In the genomic region with DNA sequence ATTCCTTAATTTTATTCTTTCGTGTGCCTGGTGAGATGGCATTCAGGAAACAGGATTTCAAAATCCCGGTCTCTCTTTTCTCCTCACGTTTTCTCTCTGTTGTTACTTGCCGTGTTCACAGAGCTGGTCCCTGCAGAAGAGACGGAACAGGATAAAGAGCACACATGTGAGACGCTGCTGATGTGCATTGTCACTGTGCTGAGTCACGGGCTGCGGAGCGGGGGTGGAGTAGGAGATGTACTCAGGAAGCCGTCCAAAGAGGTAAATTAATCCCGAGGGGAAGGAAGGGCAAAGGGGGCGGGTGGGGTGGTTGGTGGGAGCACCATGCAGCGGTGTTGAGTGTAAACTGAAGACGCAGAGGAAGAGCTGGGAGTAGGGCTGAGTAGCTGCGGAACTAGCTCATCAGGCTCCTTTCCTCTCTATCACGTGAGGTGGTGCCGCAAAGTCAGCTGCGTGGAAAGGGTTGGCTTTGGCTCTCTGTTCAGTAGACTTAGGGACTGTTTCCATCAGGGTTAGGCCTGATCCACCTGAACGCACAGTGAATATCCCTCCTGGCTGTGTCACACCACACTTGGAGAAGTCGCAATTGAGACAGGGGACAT, we compare ENCODE assay signal across 11 cellular contexts.
DNase-seq lines count a peak whose midpoint lies in the region; ATAC-seq and TF ChIP-seq lines count a peak whose summit lies in the region.
"Had no signal": no experiment of that assay in that cellular context is flagged by ENCODE, and none has a peak within 500 bp of the region (broad histone marks: within the 10 kb centered on the region; RNA-seq: fewer than 3 reads in every experiment).

No MANE protein-coding gene starts in this region.

- H3K9me3 Mint-ChIP-seq in activated CD4-positive, alpha-beta T cell treated with anti-CD3 and anti-CD28 coated beads, Interleukin-2, amount 10 ng/mL, durations not matched to agents 7 days and 5 days, result peaks cover 16% of the 10 kb centered on the region
- H3K9me3 Mint-ChIP-seq in HFFc6, result peaks cover 15% of the 10 kb centered on the region

- peaks cover 15% of the 10 kb centered on the region for H3K4me1 Mint-ChIP-seq in activated CD4-positive, alpha-beta T cell treated with anti-CD3 and anti-CD28 coated beads, Interleukin-2, amount 10 ng/mL, durations not matched to agents 7 days and 5 days
- peaks cover 9% of the 10 kb centered on the region; the same call in 1 of the 2 replicates for H3K4me1 Mint-ChIP-seq in HFFc6 (ENCODE audit: low read depth)

- peak overlapping the region; percentile 57 for H3K27ac Mint-ChIP-seq in activated CD4-positive, alpha-beta T cell treated with anti-CD3 and anti-CD28 coated beads, Interleukin-2, amount 10 ng/mL, durations not matched to agents 7 days and 5 days
- no peak overlapping the region for H3K27ac Mint-ChIP-seq in HFFc6
- H3K27ac Mint-ChIP-seq: type B pancreatic cell had no signal

- CTCF ChIA-PET in activated CD4-positive, alpha-beta T cell treated with anti-CD3 and anti-CD28 coated beads, Interleukin-2, amount 10 ng/mL, durations not matched to agents 7 days and 5 days (lab: Charles Lee), result interaction anchor here (1.0 to 1.8 kb wide), 4 partner anchors 13 to 166 kb away, joined by 3 to 6 read pairs (median 4); a partner anchor contains a TSS

- TF ChIP-seq POLR2A in right lobe of liver (IDR thresholded peaks at IDR 0.05) (no peak), suprapubic skin (IDR thresholded peaks at IDR 0.05) (no peak)

- H3K36me3 ChIP-seq in right lobe of liver (peaks cover 0 to 2% (median 0%) of the 10 kb centered on the region in 4 donors), suprapubic skin (no peaks in the 10 kb centered on the region)
- H3K36me3 ChIP-seq: colonic mucosa had no signal

- no peak for DNase-seq in activated CD4-positive, alpha-beta T cell treated with anti-CD3 and anti-CD28 coated beads, Interleukin-2, amount 10 ng/mL, durations not matched to agents 7 days and 5 days
- no peak for DNase-seq in activated CD4-positive, alpha-beta T cell treated with anti-CD3 and anti-CD28 coated beads for 1 hour
- peak; percentile 12 for DNase-seq in choroid plexus epithelial cell (ENCODE audit: low read depth)
- peak; percentile 57 to 66 (median 63) for DNase-seq in right lobe of liver
- DNase-seq in suprapubic skin (ENCODE audit: low spot score in 2 of 2), result no peak
- DNase-seq in NCI-H2081 treated with DMSO at 0.1 percent for 48 hours (lab: John Stamatoyannopoulos, UW), result no peak
- no peak for DNase-seq in HFFc6
- DNase-seq: colonic mucosa, NCI-H146 had no signal

- TF ChIP-seq EP300 in suprapubic skin (IDR thresholded peaks at IDR 0.05), result no peak

- H3K27me3 ChIP-seq in right lobe of liver, result no peaks in the 10 kb centered on the region
- no peaks in the 10 kb centered on the region for H3K27me3 ChIP-seq in suprapubic skin
- H3K27me3 ChIP-seq: colonic mucosa had no signal

- WGBS in right lobe of liver (ENCODE audit: insufficient coverage, low coverage, low lambda C conversion rate, missing lambda C conversion rate), result 64% methylated on average over 14 of the region's 20 CpGs
- WGBS in suprapubic skin, result 74% methylated on average over 20 of the region's 20 CpGs

- peaks cover 72% of the 10 kb centered on the region for H3K36me3 Mint-ChIP-seq in activated CD4-positive, alpha-beta T cell treated with anti-CD3 and anti-CD28 coated beads, Interleukin-2, amount 10 ng/mL, durations not matched to agents 7 days and 5 days (ENCODE audit: low read depth)
- H3K36me3 Mint-ChIP-seq in HFFc6 (ENCODE audit: low read depth), result peaks cover 20% of the 10 kb centered on the region

- POLR2A ChIA-PET in activated CD4-positive, alpha-beta T cell treated with anti-CD3 and anti-CD28 coated beads, Interleukin-2, amount 10 ng/mL, durations not matched to agents 7 days and 5 days (lab: Charles Lee), result no interaction called here

- intact Hi-C loops in right lobe of liver (cut with DNase I), result no loop called here

- TF ChIP-seq CTCF in choroid plexus epithelial cell (conservative IDR thresholded peaks at IDR 0.05; ENCODE audit: low read depth, low read length) (no peak), right lobe of liver (IDR thresholded peaks at IDR 0.05) (no peak), suprapubic skin (IDR thresholded peaks at IDR 0.05) (no peak), HFFc6 (IDR thresholded peaks at IDR 0.05) (no peak)

- ATAC-seq in right lobe of liver (peak; percentile 81 to 87 (median 85)), GM19328 (IDR thresholded peaks at IDR 0.05; ENCODE audit: unreplicated experiment) (no peak)

- no peaks in the 10 kb centered on the region for H3K27me3 Mint-ChIP-seq in activated CD4-positive, alpha-beta T cell treated with anti-CD3 and anti-CD28 coated beads, Interleukin-2, amount 10 ng/mL, durations not matched to agents 7 days and 5 days
- H3K27me3 Mint-ChIP-seq in HFFc6 (ENCODE audit: insufficient read depth), result no peaks in the 10 kb centered on the region; the same call in 1 of the 2 replicates
- H3K27me3 Mint-ChIP-seq: type B pancreatic cell had no signal

- no peaks in the 10 kb centered on the region for H3K9me3 ChIP-seq in right lobe of liver
- no peaks in the 10 kb centered on the region for H3K9me3 ChIP-seq in suprapubic skin
- H3K9me3 ChIP-seq: colonic mucosa had no signal

- H3K4me1 ChIP-seq in right lobe of liver, result no peaks in the 10 kb centered on the region
- H3K4me1 ChIP-seq in suprapubic skin, result peaks cover 2% of the 10 kb centered on the region
- H3K4me1 ChIP-seq: colonic mucosa had no signal

- H3K4me3 ChIP-seq in choroid plexus epithelial cell (ENCODE audit: low read depth, low read length) (no peak overlapping the region), right lobe of liver (no peak overlapping the region), suprapubic skin (no peak overlapping the region)
- H3K4me3 ChIP-seq: colonic mucosa had no signal

- no peak overlapping the region for H3K4me3 Mint-ChIP-seq in activated CD4-positive, alpha-beta T cell treated with anti-CD3 and anti-CD28 coated beads, Interleukin-2, amount 10 ng/mL, durations not matched to agents 7 days and 5 days
- H3K4me3 Mint-ChIP-seq in HFFc6, result no peak overlapping the region
- H3K4me3 Mint-ChIP-seq: type B pancreatic cell had no signal

- H3K27ac ChIP-seq in right lobe of liver, result no peak overlapping the region
- H3K27ac ChIP-seq in suprapubic skin, result peak overlapping the region; percentile 32
- H3K27ac ChIP-seq: colonic mucosa had no signal

Comparison
In these comparisons a context has a peak if more than half of its experiments do, and no peak if none do; other contexts are left out.
1. DNase-seq: peak in choroid plexus epithelial cell (single experiment) and right lobe of liver (3 of 3); none in activated CD4-positive, alpha-beta T cell treated with anti-CD3 and anti-CD28 coated beads, Interleukin-2, amount 10 ng/mL, durations not matched to agents 7 days and 5 days (single experiment), activated CD4-positive, alpha-beta T cell treated with anti-CD3 and anti-CD28 coated beads for 1 hour (single experiment), suprapubic skin (0 of 2), NCI-H2081 treated with DMSO at 0.1 percent for 48 hours (single experiment) and HFFc6 (single experiment).